ENCODE assay signal across 3 cellular contexts in the genomic region with DNA sequence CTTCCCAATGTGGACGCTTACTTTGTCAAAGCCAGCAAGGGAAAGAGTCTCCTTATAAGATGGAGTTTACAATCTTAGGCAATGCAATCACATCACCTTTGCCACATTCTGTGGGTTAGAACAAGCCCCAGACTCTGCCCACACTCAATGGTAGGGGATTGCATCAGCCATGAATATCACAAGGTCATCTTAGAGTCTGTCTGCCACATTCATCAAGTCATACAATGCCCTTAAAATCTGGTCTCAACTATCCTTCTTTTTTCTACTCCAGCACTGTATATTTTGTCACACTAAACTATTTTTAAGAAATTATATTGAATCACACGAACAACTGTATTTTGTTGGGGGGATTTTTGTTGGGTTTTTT. TPM values are rescaled to one million over a fixed set of nuclear protein-coding genes. Genes with fewer than 3 reads are reported as not detected.
"Had no signal": no experiment of that assay in that cellular context is flagged by ENCODE, and none has a peak within 500 bp of the region (broad histone marks: within the 10 kb centered on the region; RNA-seq: fewer than 3 reads in every experiment).

No MANE protein-coding gene starts in this region.

RNA-seq across cellular contexts. Expression of a gene that starts 57.0 kb away (rescaled TPM):
- total RNA-seq: colonic mucosa had no signal
- polyA plus RNA-seq: fibroblast of lung; naive thymus-derived CD8-positive, alpha-beta T cell had no signal
